Comparison of ENCODE assay signal across 8 cellular contexts in genomic region chr16:1494129-1494640, GRCh38. TPM values are rescaled to one million over a fixed set of nuclear protein-coding genes. Genes with fewer than 3 reads are reported as not detected.
DNase-seq lines count a peak whose midpoint lies in the region; ATAC-seq and TF ChIP-seq lines count a peak whose summit lies in the region.

No MANE protein-coding gene starts in this region.

- DNase-seq in activated T-cell treated with anti-CD3 and anti-CD28 coated beads, Interleukin-2, amount 50 U/mL, for 4 hours: no peak
- DNase-seq in activated T-cell treated with anti-CD3 and anti-CD28 coated beads, Interleukin-2, amount 50 U/mL, for 1 hour: no peak
- DNase-seq in Peyer's patch: peak in 1 of 3 donors; percentile 50
- peak; percentile 48 for DNase-seq in endothelial cell (ENCODE audit: low spot score)
- no peak for DNase-seq in activated CD4-positive, alpha-beta T cell treated with anti-CD3 and anti-CD28 coated beads for 48 hours

- peak overlapping the region in 2 of 4 donors; percentile 89 for H3K27ac ChIP-seq in Peyer's patch
- H3K27ac ChIP-seq in mucosa of rectum (ENCODE audit: low read depth in 2 of 2, low read length in 2 of 2): no peak overlapping the region

- H3K27me3 ChIP-seq in Peyer's patch (no peaks in the 10 kb centered on the region), mucosa of rectum (ENCODE audit: control insufficient read depth in 2 of 2, insufficient read depth in 2 of 2, low read length in 2 of 2) (no peaks in the 10 kb centered on the region)

- peak overlapping the region; percentile 74 to 81 for H3K9ac ChIP-seq in mucosa of rectum (ENCODE audit: low read depth in 1 of 2, low read length in 2 of 2)

- peaks cover 11% of the 10 kb centered on the region for H3K4me1 Mint-ChIP-seq in activated T-cell treated with anti-CD3 and anti-CD28 coated beads, Interleukin-2, amount 50 U/mL, for 4 hours (ENCODE audit: low read depth)
- H3K4me1 Mint-ChIP-seq in endothelial cell (ENCODE audit: unreplicated experiment): peaks cover 8% of the 10 kb centered on the region

- ATAC-seq in activated T-cell treated with anti-CD3 and anti-CD28 coated beads, Interleukin-2, amount 50 U/mL, for 4 hours: no peak
- ATAC-seq in GM21447 (IDR thresholded peaks at IDR 0.05; ENCODE audit: unreplicated experiment) (no peak), GM18868 (IDR thresholded peaks at IDR 0.05; ENCODE audit: unreplicated experiment) (no peak)

- H3K4me1 ChIP-seq in Peyer's patch: peaks cover 5 to 24% (median 11%) of the 10 kb centered on the region in 4 donors
- peaks cover 15% of the 10 kb centered on the region in 2 donors for H3K4me1 ChIP-seq in mucosa of rectum (ENCODE audit: control insufficient read depth in 2 of 2, insufficient read depth in 2 of 2, low read length in 2 of 2)

- peak in 3 of 6 experiments; percentile 26 to 41 (median 40) for TF ChIP-seq CTCF in Peyer's patch (IDR thresholded peaks at IDR 0.05)
- TF ChIP-seq CTCF in endothelial cell (IDR thresholded peaks at IDR 0.05; ENCODE audit: unreplicated experiment): no peak

- H3K27ac Mint-ChIP-seq in endothelial cell (ENCODE audit: unreplicated experiment): peak overlapping the region; percentile 64

- no peaks in the 10 kb centered on the region for H3K9me3 Mint-ChIP-seq in activated T-cell treated with anti-CD3 and anti-CD28 coated beads, Interleukin-2, amount 50 U/mL, for 4 hours
- no peaks in the 10 kb centered on the region for H3K9me3 Mint-ChIP-seq in endothelial cell (ENCODE audit: unreplicated experiment)

- H3K9me3 ChIP-seq in Peyer's patch (no peaks in the 10 kb centered on the region), mucosa of rectum (ENCODE audit: control insufficient read depth in 2 of 2, low read length in 2 of 2) (no peaks in the 10 kb centered on the region)

- no peaks in the 10 kb centered on the region for H3K27me3 Mint-ChIP-seq in activated T-cell treated with anti-CD3 and anti-CD28 coated beads, Interleukin-2, amount 50 U/mL, for 4 hours (ENCODE audit: low read depth)
- peaks cover 9% of the 10 kb centered on the region for H3K27me3 Mint-ChIP-seq in endothelial cell (ENCODE audit: unreplicated experiment)

- H3K4me3 ChIP-seq in Peyer's patch (peak overlapping the region; percentile 81 to 89 (median 86)), mucosa of rectum (ENCODE audit: low read length in 2 of 2) (peak overlapping the region; percentile 76 to 86)

- TF ChIP-seq POLR2A in Peyer's patch (IDR thresholded peaks at IDR 0.05): no peak

- H3K36me3 ChIP-seq in Peyer's patch (peaks cover 0 to 38% (median 0%) of the 10 kb centered on the region in 3 donors), mucosa of rectum (ENCODE audit: control insufficient read depth in 2 of 2, insufficient read depth in 2 of 2, low read length in 2 of 2) (peaks cover 10 to 21% of the 10 kb centered on the region in 2 donors)

- peak overlapping the region; percentile 91 for H3K4me3 Mint-ChIP-seq in activated T-cell treated with anti-CD3 and anti-CD28 coated beads, Interleukin-2, amount 50 U/mL, for 4 hours
- H3K4me3 Mint-ChIP-seq in endothelial cell (ENCODE audit: unreplicated experiment): peak overlapping the region; percentile 91

- peaks cover 3% of the 10 kb centered on the region for H3K36me3 Mint-ChIP-seq in activated T-cell treated with anti-CD3 and anti-CD28 coated beads, Interleukin-2, amount 50 U/mL, for 4 hours (ENCODE audit: insufficient read depth)
- peaks cover 7% of the 10 kb centered on the region for H3K36me3 Mint-ChIP-seq in endothelial cell (ENCODE audit: low read depth, unreplicated experiment)

RNA-seq across cellular contexts. Expression of gene TELO2, which starts 1.0 kb away (rescaled TPM):
- total RNA-seq in activated T-cell treated with anti-CD3 and anti-CD28 coated beads, Interleukin-2, amount 50 U/mL, for 4 hours: 100 to 1,000 TPM; 103 to 131 (median 121) TPM
- total RNA-seq in Peyer's patch (100 to 1,000 TPM in 1 of 4 donors, 10 to 100 TPM in 3; 34.5 to 105 (median 82.4) TPM), endothelial cell (ENCODE audit: unreplicated experiment) (64.5 TPM)

RNA-seq across cellular contexts. Expression of gene PTX4, which starts 5.4 kb away (rescaled TPM):
- total RNA-seq in activated T-cell treated with anti-CD3 and anti-CD28 coated beads, Interleukin-2, amount 50 U/mL, for 4 hours: under 1 TPM in 1 of 3 donors, not detected in 2; 0.28 TPM
- total RNA-seq in Peyer's patch (not detected), endothelial cell (ENCODE audit: unreplicated experiment) (0.21 TPM)

RNA-seq across cellular contexts. Expression of gene CLCN7, which starts 19.4 kb away (rescaled TPM):
- total RNA-seq in activated T-cell treated with anti-CD3 and anti-CD28 coated beads, Interleukin-2, amount 50 U/mL, for 4 hours: 10 to 100 TPM; 54.2 to 60.7 (median 54.7) TPM
- total RNA-seq in Peyer's patch (100 to 1,000 TPM in 2 of 4 donors, 10 to 100 TPM in 2; 95.1 to 194 (median 105) TPM), endothelial cell (ENCODE audit: unreplicated experiment) (99.1 TPM)

RNA-seq across cellular contexts. Expression of gene TMEM204, which starts 39.3 kb away (rescaled TPM):
- 10 to 100 TPM; 11.7 to 16.7 (median 16.2) TPM for total RNA-seq in activated T-cell treated with anti-CD3 and anti-CD28 coated beads, Interleukin-2, amount 50 U/mL, for 4 hours
- 10 to 100 TPM in 3 of 4 donors, 1 to 10 TPM in 1; 7.4 to 42.1 (median 11.6) TPM for total RNA-seq in Peyer's patch
- 66.3 TPM for total RNA-seq in endothelial cell (ENCODE audit: unreplicated experiment)

RNA-seq across cellular contexts. Expression of gene CCDC154, which starts 49.8 kb away (rescaled TPM):
- total RNA-seq in activated T-cell treated with anti-CD3 and anti-CD28 coated beads, Interleukin-2, amount 50 U/mL, for 4 hours: 1 to 10 TPM in 2 of 3 donors, under 1 TPM in 1; 0.73 to 2.5 (median 2.2) TPM
- 10 to 100 TPM in 1 of 4 donors, under 1 TPM in 3; 0.47 to 23.1 (median 0.73) TPM for total RNA-seq in Peyer's patch
- total RNA-seq in endothelial cell (ENCODE audit: unreplicated experiment): 2.4 TPM
